Comparison of ENCODE assay signal across 31 cellular contexts in genomic region chr2:157662401-157662800, GRCh38. TPM values are rescaled to one million over a fixed set of nuclear protein-coding genes. Genes with fewer than 3 reads are reported as not detected.
DNase-seq lines count a peak whose midpoint lies in the region; ATAC-seq, FAIRE-seq and TF ChIP-seq lines count a peak whose summit lies in the region.
"Had no signal": no experiment of that assay in that cellular context is flagged by ENCODE, and none has a peak within 500 bp of the region (broad histone marks: within the 10 kb centered on the region; RNA-seq: fewer than 3 reads in every experiment).

No MANE protein-coding gene starts in this region.

- H3K9ac ChIP-seq in MM.1S (ENCODE audit: low read length): no peak overlapping the region

- DNase-seq in DMS79 (lab: John Stamatoyannopoulos, UW): peak; percentile 3
- DNase-seq in DMS79 treated with DMSO at 0.1 percent for 48 hours (lab: John Stamatoyannopoulos, UW): no peak
- DNase-seq in bronchial epithelial cell (ENCODE audit: low read depth): peak; percentile 50
- peak; percentile 2 to 38 for DNase-seq in foreskin fibroblast
- peak; percentile 20 for DNase-seq in small intestine
- DNase-seq in MM.1S: no peak
- DNase-seq in globus pallidus (ENCODE audit: low spot score): no peak
- DNase-seq: 8988T; activated CD4-positive, alpha-beta memory T cell treated with anti-CD3 and anti-CD28 coated beads, Interleukin-2, amount 10 ng/mL, durations not matched to agents 7 days and 5 days; activated CD4-positive, CD25-positive, alpha-beta regulatory T cell treated with anti-CD3 and anti-CD28 coated beads, Interleukin-2, amount 50 U/mL, for 72 hours; activated CD8-positive, alpha-beta memory T cell treated with anti-CD3 and anti-CD28 coated beads, Interleukin-2, amount 50 U/mL, for 4 hours; activated naive CD4-positive, alpha-beta T cell treated with Interleukin-2 at 50 U/mL for 16 hours; dorsolateral prefrontal cortex; GOT3; heart left ventricle; kidney; MG63; natural killer cell; NCI-H2029; NCI-H526; nucleus accumbens; Right ventricle myocardium superior; sigmoid colon; stimulated activated CD4-positive, alpha-beta T cell treated with anti-CD3 and anti-CD28 coated beads, Interleukin-15, amount 100 ng/mL, for 24 hours; T-helper 2 cell; upper lobe of left lung had no signal

- H3K27ac ChIP-seq in small intestine (ENCODE audit: low read depth in 1 of 2, low read length in 1 of 2) (no peak overlapping the region), MM.1S (ENCODE audit: low read length) (no peak overlapping the region)
- H3K27ac ChIP-seq: C4-2B, dorsolateral prefrontal cortex, heart left ventricle, sigmoid colon, upper lobe of left lung had no signal

- TF ChIP-seq CTCF in bronchial epithelial cell (IDR thresholded peaks at IDR 0.05; ENCODE audit: insufficient read depth, low read length, severe bottlenecking) (no peak), foreskin fibroblast (IDR thresholded peaks at IDR 0.05; ENCODE audit: low read depth, low read length) (no peak), MM.1S (IDR thresholded peaks at IDR 0.05; ENCODE audit: low read length) (no peak)

- H3K79me2 ChIP-seq in MM.1S (ENCODE audit: low read length): no peaks in the 10 kb centered on the region

- no peak overlapping the region for H3K4me2 ChIP-seq in MM.1S (ENCODE audit: low read depth, low read length)

- H3K4me1 ChIP-seq in small intestine (ENCODE audit: control insufficient read depth in 2 of 2, insufficient read depth in 1 of 2, low read depth in 1 of 2, low read length in 1 of 2) (no peaks in the 10 kb centered on the region), MM.1S (ENCODE audit: low read length) (0 out of 2 replicates have a peak, but pooled peaks cover 3% of the 10 kb centered on the region)
- H3K4me1 ChIP-seq: heart left ventricle, sigmoid colon, upper lobe of left lung had no signal

- no peaks in the 10 kb centered on the region for H4K20me1 ChIP-seq in MM.1S (ENCODE audit: insufficient read depth, low read length)

- no peaks in the 10 kb centered on the region for H3K9me3 ChIP-seq in small intestine (ENCODE audit: control insufficient read depth, low read depth)
- no peaks in the 10 kb centered on the region for H3K9me3 ChIP-seq in MM.1S (replicated peaks; ENCODE audit: insufficient read depth, low read length)
- H3K9me3 ChIP-seq: MG63, upper lobe of left lung had no signal

- H3K27me3 ChIP-seq in bronchial epithelial cell (ENCODE audit: control insufficient read depth, insufficient read depth, low read length) (no peaks in the 10 kb centered on the region), small intestine (ENCODE audit: control insufficient read depth in 2 of 2, insufficient read depth in 2 of 2, low read length in 2 of 2) (no peaks in the 10 kb centered on the region), MM.1S (replicated peaks; ENCODE audit: insufficient read depth, low read length) (no peaks in the 10 kb centered on the region)
- H3K27me3 ChIP-seq: dorsolateral prefrontal cortex, heart left ventricle, MG63, sigmoid colon, upper lobe of left lung had no signal

- FAIRE-seq in bronchial epithelial cell (lab: Jason Lieb, UNC) (no peak), small intestine (lab: Jason Lieb, UNC) (no peak)
- FAIRE-seq: HTR-8/SVneo, kidney had no signal

- no peak for ATAC-seq in GM21360 (IDR thresholded peaks at IDR 0.05; ENCODE audit: unreplicated experiment)
- ATAC-seq: heart left ventricle; natural killer cell; Panc1; stimulated activated effector memory CD8-positive, alpha-beta T cell treated with anti-CD3 and anti-CD28 coated beads, Interleukin-12 subunit alpha, Interleukin-12 subunit beta, amount 100 ng/mL, for 72 hours had no signal

- no peaks in the 10 kb centered on the region for H3K9me2 ChIP-seq in MM.1S (replicated peaks; ENCODE audit: insufficient read depth, low read length)

- H3K4me3 ChIP-seq in bronchial epithelial cell (ENCODE audit: low read depth, low read length) (no peak overlapping the region), foreskin fibroblast (ENCODE audit: low read depth in 1 of 2, low read length in 2 of 2) (no peak overlapping the region), small intestine (ENCODE audit: low read depth in 1 of 2, low read length in 2 of 2) (no peak overlapping the region), MM.1S (ENCODE audit: low read length) (no peak overlapping the region)
- H3K4me3 ChIP-seq: dorsolateral prefrontal cortex, heart left ventricle, MG63, sigmoid colon, upper lobe of left lung had no signal

- no peak overlapping the region for H2AFZ ChIP-seq in MM.1S (ENCODE audit: low read length)

- no peaks in the 10 kb centered on the region for H3K36me3 ChIP-seq in bronchial epithelial cell (ENCODE audit: control insufficient read depth, insufficient read depth, low read length)
- no peaks in the 10 kb centered on the region for H3K36me3 ChIP-seq in small intestine (ENCODE audit: control insufficient read depth in 2 of 2, insufficient read depth in 2 of 2, low read length in 2 of 2)
- no peaks in the 10 kb centered on the region for H3K36me3 ChIP-seq in MM.1S (replicated peaks; ENCODE audit: insufficient read depth, low read length)
- H3K36me3 ChIP-seq: heart left ventricle, MG63, sigmoid colon, upper lobe of left lung had no signal

- WGBS in small intestine, 3 donors: 48 to 67% (median 53%) methylated on average over 1 of the region's 1 CpG

- no peaks in the 10 kb centered on the region for H3F3A ChIP-seq in MM.1S (ENCODE audit: insufficient read depth, low read length)

RNA-seq across cellular contexts. Expression of gene ACVR1C, which starts 33.7 kb away (rescaled TPM):
- total RNA-seq in bronchial epithelial cell: 0.26 TPM in 2 replicates
- 1 to 10 TPM; 1.2 to 1.4 (median 1.3) TPM for polyA plus RNA-seq in small intestine

Comparison
In these comparisons a context has a peak if more than half of its experiments do, and no peak if none do; other contexts are left out.
1. DNase-seq: peak in DMS79 (single experiment), bronchial epithelial cell (single experiment), foreskin fibroblast (2 of 2) and small intestine (single experiment); none in DMS79 treated with DMSO at 0.1 percent for 48 hours (single experiment), MM.1S (single experiment) and globus pallidus (single experiment).